In the genomic region with DNA sequence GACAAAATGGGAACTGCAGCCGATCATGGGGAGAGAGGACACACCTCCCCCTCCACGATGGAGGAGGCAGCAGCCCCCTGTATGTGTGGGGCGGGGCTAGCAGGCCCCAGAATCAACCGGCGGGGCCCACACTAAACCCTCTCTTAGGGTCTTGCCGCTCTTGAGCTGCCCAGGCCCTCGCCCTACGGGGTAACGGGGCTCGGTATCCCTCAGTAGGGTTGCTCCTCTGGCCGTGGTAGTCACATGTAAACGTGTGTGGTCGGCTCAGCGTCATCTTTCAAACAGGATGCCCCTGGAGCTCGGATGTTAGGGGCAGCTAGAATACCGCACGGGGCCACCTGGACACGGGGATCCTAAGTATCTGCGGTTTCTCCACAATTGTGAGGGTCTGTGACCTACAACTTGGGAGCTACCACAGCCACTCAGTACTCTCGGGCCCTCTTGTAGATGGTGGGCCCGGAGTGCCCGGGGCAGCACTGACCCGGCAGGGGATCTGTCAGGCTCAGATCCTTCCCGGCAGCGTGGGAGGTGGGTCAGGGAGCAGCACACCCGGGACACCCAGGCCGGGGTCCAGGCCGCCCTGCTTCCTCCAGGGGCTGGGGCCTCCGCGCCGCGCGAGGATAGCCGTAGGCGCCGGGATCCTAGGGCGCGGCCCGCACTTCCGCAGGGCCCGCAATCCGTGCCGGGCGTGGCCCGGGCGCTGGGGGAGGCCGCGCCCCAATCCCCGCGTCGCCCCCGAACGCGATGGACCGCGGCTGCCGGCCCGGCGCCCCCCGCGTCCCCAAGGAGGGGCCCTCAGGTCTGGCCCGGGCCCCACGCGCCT, we compare ENCODE assay signal across 8 cellular contexts. TPM values are rescaled to one million over a fixed set of nuclear protein-coding genes. Genes with fewer than 3 reads are reported as not detected.
A peak's percentile ranks its signal among the peaks of the same experiment; 100 is the strongest.
DNase-seq lines count a peak whose midpoint lies in the region; ATAC-seq and TF ChIP-seq lines count a peak whose summit lies in the region.

No MANE protein-coding gene starts in this region.

- peak; percentile 11 for ATAC-seq in GM19324 (IDR thresholded peaks at IDR 0.05; ENCODE audit: low FRiP score, unreplicated experiment)

- DNase-seq in BJ (ENCODE audit: low read depth): no peak
- peak; percentile 41 for DNase-seq in activated CD8-positive, alpha-beta memory T cell treated with anti-CD3 and anti-CD28 coated beads, Interleukin-2, amount 50 U/mL, for 4 hours
- peak; percentile 51 for DNase-seq in fibroblast of pulmonary artery (ENCODE audit: low read depth)
- DNase-seq in GDM1 (lab: John Stamatoyannopoulos, UW): no peak
- no peak for DNase-seq in kidney glomerular epithelial cell (lab: John Stamatoyannopoulos, UW)

- H3K4me1 ChIP-seq in neutrophil (ENCODE audit: control insufficient read depth in 1 of 2, insufficient read depth in 1 of 2, low read depth in 1 of 2, low read length in 1 of 2): peaks cover 34 to 51% of the 10 kb centered on the region in 2 experiments

- H3K4me3 ChIP-seq in BJ (ENCODE audit: low read depth, low read length) (peak overlapping the region; percentile 55), fibroblast of pulmonary artery (replicated peaks; ENCODE audit: low read depth, low read length) (peak overlapping the region; percentile 86), neutrophil (ENCODE audit: low read depth in 1 of 2, low read length in 1 of 2) (peak overlapping the region; percentile 81 to 91)

- POLR2A ChIA-PET in BJ (lab: Charles Lee): no interaction called here

- CTCF ChIA-PET in BJ (lab: Yijun Ruan, JAX): interaction anchor here (0.6 to 2.4 kb wide), 11 partner anchors 9 to 318 kb away, joined by 3 to 7 read pairs (median 5); partner anchors contain the start of genes FAAP100 and P4HB

- H3K36me3 ChIP-seq in BJ (ENCODE audit: control insufficient read depth, insufficient read depth, low read length) (peaks cover 28% of the 10 kb centered on the region), KOPT-K1 (ENCODE audit: insufficient read depth, low read length) (peaks cover 51% of the 10 kb centered on the region), neutrophil (peaks cover 34% of the 10 kb centered on the region)

- H3K9me3 ChIP-seq in KOPT-K1 (ENCODE audit: insufficient read depth, low read length, poor library complexity, severe bottlenecking): no peaks in the 10 kb centered on the region
- H3K9me3 ChIP-seq in neutrophil: no peaks in the 10 kb centered on the region

- H3K27me3 ChIP-seq in BJ (ENCODE audit: control insufficient read depth, insufficient read depth, low read length): no peaks in the 10 kb centered on the region
- H3K27me3 ChIP-seq in neutrophil: no peaks in the 10 kb centered on the region

- peak overlapping the region; percentile 98 for H3K27ac ChIP-seq in KOPT-K1 (ENCODE audit: low read depth, low read length, poor library complexity, severe bottlenecking)
- peak overlapping the region; percentile 96 for H3K27ac ChIP-seq in neutrophil

- TF ChIP-seq CTCF in BJ (IDR thresholded peaks at IDR 0.05; ENCODE audit: insufficient read depth, low read depth, low read length) (no peak), fibroblast of pulmonary artery (IDR thresholded peaks at IDR 0.05; ENCODE audit: low read length, missing control alignments) (no peak), neutrophil (IDR thresholded peaks at IDR 0.05) (peak; percentile 13)

RNA-seq across cellular contexts. Expression of gene ARHGDIA, which starts 0.8 kb away (rescaled TPM):
- polyA plus RNA-seq in BJ (2011; rRNA removed): 74.8 and 163 TPM in 2 replicates
- polyA minus RNA-seq in BJ (2011; rRNA and poly(A)+ RNA removed): 46.3 and 78.2 TPM in 2 replicates

RNA-seq across cellular contexts. Expression of gene P4HB, which starts 10.0 kb away (rescaled TPM):
- polyA plus RNA-seq in BJ (2011; rRNA removed): 122 and 175 TPM in 2 replicates
- 90.7 and 204 TPM in 2 replicates for polyA minus RNA-seq in BJ (2011; rRNA and poly(A)+ RNA removed)

RNA-seq across cellular contexts. Expression of gene ALYREF, which starts 21.0 kb away (rescaled TPM):
- polyA plus RNA-seq in BJ (2011; rRNA removed): 74.8 and 83.4 TPM in 2 replicates
- 52.1 and 66.9 TPM in 2 replicates for polyA minus RNA-seq in BJ (2011; rRNA and poly(A)+ RNA removed)

RNA-seq across cellular contexts. Expression of gene ANAPC11, which starts 21.2 kb away (rescaled TPM):
- 227 and 290 TPM in 2 replicates for polyA plus RNA-seq in BJ (2011; rRNA removed)
- 40.9 and 41.0 TPM in 2 replicates for polyA minus RNA-seq in BJ (2011; rRNA and poly(A)+ RNA removed)

RNA-seq across cellular contexts. Expression of gene NPB, which starts 31.7 kb away (rescaled TPM):
- polyA plus RNA-seq in BJ (2011; rRNA removed): 0.21 and 0.38 TPM in 2 replicates
- polyA minus RNA-seq in BJ (2011; rRNA and poly(A)+ RNA removed): 0.24 TPM in 1 of 2 replicates, not detected in the other

Comparison
In these comparisons a context has a peak if more than half of its experiments do, and no peak if none do; other contexts are left out.
1. DNase-seq: peak in activated CD8-positive, alpha-beta memory T cell treated with anti-CD3 and anti-CD28 coated beads, Interleukin-2, amount 50 U/mL, for 4 hours (single experiment) and fibroblast of pulmonary artery (single experiment); none in BJ (single experiment), GDM1 (single experiment) and kidney glomerular epithelial cell (single experiment).
2. Peak in every context shown above with its lines, with median percentiles within 50 percentile points of each other: H3K4me3 ChIP-seq.